Comparison of ENCODE assay signal across 21 cellular contexts in genomic region chr14:20686386-20687143, GRCh38. TPM values are rescaled to one million over a fixed set of nuclear protein-coding genes. Genes with fewer than 3 reads are reported as not detected.
DNase-seq lines count a peak whose midpoint lies in the region; ATAC-seq, FAIRE-seq and TF ChIP-seq lines count a peak whose summit lies in the region.
"Had no signal": no experiment of that assay in that cellular context is flagged by ENCODE, and none has a peak within 500 bp of the region (broad histone marks: within the 10 kb centered on the region; RNA-seq: fewer than 3 reads in every experiment).

No MANE protein-coding gene starts in this region.

- no TSS peak for BruUV-seq in K562 (replicated peaks; lab: Mats Ljungman, UMichigan)

- peaks cover 56% of the 10 kb centered on the region for H3F3A ChIP-seq in GM23248 (ENCODE audit: insufficient read depth)

- H3K9me3 ChIP-seq in GM23248 (ENCODE audit: low read depth): no peaks in the 10 kb centered on the region
- H3K9me3 ChIP-seq in K562 (replicated peaks; ENCODE audit: control insufficient read depth, insufficient read depth, low read depth, low read length): no peaks in the 10 kb centered on the region
- no peaks in the 10 kb centered on the region for H3K9me3 ChIP-seq in lower lobe of right lung
- H3K9me3 ChIP-seq in suprapubic skin: no peaks in the 10 kb centered on the region
- H3K9me3 ChIP-seq: BE2C, heart right ventricle had no signal

- POLR2A ChIA-PET in K562 (lab: Yijun Ruan, JAX): no interaction called here

- no peaks in the 10 kb centered on the region for H3K9me2 ChIP-seq in GM23248 (ENCODE audit: insufficient read depth)

- ATAC-seq in K562 (no peak), lower lobe of right lung (no peak)
- ATAC-seq: activated CD4-positive, alpha-beta T cell treated with anti-CD3 and anti-CD28 coated beads for 36 hours; activated T-cell treated with anti-CD3 and anti-CD28 coated beads, Interleukin-2, amount 50 U/mL, for 4 hours; heart right ventricle had no signal

- CTCF ChIA-PET in K562 (lab: Yijun Ruan, JAX; ENCODE audit: low intra/inter-chr PET ratio): no interaction called here

- 21 to 22% methylated on average over 7 of the region's 7 CpGs for WGBS in GM23248 (ENCODE audit: low coverage in 1 of 2, low lambda C conversion rate in 2 of 2, missing lambda C conversion rate in 2 of 2), 2 experiments
- 41% methylated on average over 7 of the region's 7 CpGs for WGBS in K562 (ENCODE audit: insufficient coverage, low coverage, missing lambda C conversion rate)
- 64% methylated on average over 7 of the region's 7 CpGs for WGBS in suprapubic skin

- H3K4me1 ChIP-seq in GM23248 (ENCODE audit: insufficient read depth) (peaks cover 21% of the 10 kb centered on the region; the same call in 1 of the 2 replicates), K562 (replicated peaks in 1 of 2; ENCODE audit: control insufficient read depth in 2 of 2, insufficient read depth in 2 of 2, low read length in 2 of 2) (peaks cover 3 to 13% of the 10 kb centered on the region in 2 experiments; a peak in 2 of 5 replicates), lower lobe of right lung (peaks cover 34% of the 10 kb centered on the region), suprapubic skin (peaks cover 46% of the 10 kb centered on the region)
- H3K4me1 ChIP-seq: BE2C had no signal

- H4K20me1 ChIP-seq in GM23248 (ENCODE audit: insufficient read depth) (no peaks in the 10 kb centered on the region), K562 (replicated peaks; ENCODE audit: control insufficient read depth, insufficient read depth, low read length) (peaks cover 6% of the 10 kb centered on the region; the same call in 1 of the 2 replicates)

- no peak for FAIRE-seq in K562 (lab: Jason Lieb, UNC)

- intact Hi-C loops in K562 (cut with micrococcal nuclease) (no loop called here), lower lobe of right lung (cut with DNase I) (no loop called here)

- H3K36me3 ChIP-seq in GM23248 (ENCODE audit: low read depth) (no peaks in the 10 kb centered on the region), K562 (ENCODE audit: control insufficient read depth, insufficient read depth, low read length) (no peaks in the 10 kb centered on the region), lower lobe of right lung (peaks cover 4% of the 10 kb centered on the region), suprapubic skin (no peaks in the 10 kb centered on the region)
- H3K36me3 ChIP-seq: BE2C, heart right ventricle had no signal

- H3K4me3 ChIP-seq in GM23248 (peak overlapping the region; percentile 95), K562 (no peak overlapping the region), lower lobe of right lung (peak overlapping the region; percentile 81), suprapubic skin (peak overlapping the region; percentile 71)

- TF ChIP-seq EP300 in K562 (IDR thresholded peaks at IDR 0.05; ENCODE audit: low read length) (no peak), suprapubic skin (IDR thresholded peaks at IDR 0.05) (no peak)

- no peak for TF ChIP-seq RAD21 in K562 (CRISPR knock-in tag; conservative IDR thresholded peaks at IDR 0.05 in 1 of 2, IDR thresholded peaks at IDR 0.05 in 1 of 2)

- H3K9ac ChIP-seq in GM23248 (peak overlapping the region; percentile 99), K562 (ENCODE audit: insufficient read depth in 1 of 2, low read depth in 2 of 2, low read length in 2 of 2) (no peak overlapping the region)

- TF ChIP-seq CTCF in K562 (IDR thresholded peaks at IDR 0.05 in 2 of 3, conservative IDR thresholded peaks at IDR 0.05 in 1 of 3; ENCODE audit: insufficient read depth in 2 of 3, low read depth in 1 of 3, low read length in 3 of 3) (no peak), lower lobe of right lung (IDR thresholded peaks at IDR 0.05) (no peak), suprapubic skin (IDR thresholded peaks at IDR 0.05) (no peak)

- H3K9me1 ChIP-seq in K562 (ENCODE audit: control insufficient read depth, insufficient read depth, low read length): no peaks in the 10 kb centered on the region

- H3K27ac ChIP-seq in GM23248: peak overlapping the region; percentile 100
- no peak overlapping the region for H3K27ac ChIP-seq in K562 (ENCODE audit: extremely low read depth, low read depth, low read length)
- peak overlapping the region; percentile 100 for H3K27ac ChIP-seq in lower lobe of right lung
- peak overlapping the region; percentile 58 for H3K27ac ChIP-seq in suprapubic skin
- H3K27ac ChIP-seq: HL-60 had no signal

- DNase-seq in GM23248 (no peak), K562 (ENCODE audit: extremely low read depth in 1 of 4, low spot score in 3 of 4) (no peak), lower lobe of right lung (no peak), suprapubic skin (ENCODE audit: low spot score in 2 of 2) (no peak), hippocampal formation (lab: John Stamatoyannopoulos, UW) (no peak), GM03348 (ENCODE audit: low spot score) (no peak), HCEC 1CT (no peak)
- no peak for DNase-seq in activated CD4-positive, alpha-beta T cell treated with anti-CD3 and anti-CD28 coated beads, Interleukin-2, amount 50 U/mL, for 48 hours
- DNase-seq: activated CD4-positive, alpha-beta T cell treated with anti-CD3 and anti-CD28 coated beads for 36 hours; activated T-cell treated with anti-CD3 and anti-CD28 coated beads, Interleukin-2, amount 50 U/mL, for 4 hours; BE2C; heart right ventricle; NCI-H187 treated with DMSO at 0.1 percent for 48 hours; NCI-H748 treated with DMSO at 0.1 percent for 48 hours; nephron progenitor cell; Right ventricle myocardium superior; stimulated activated naive CD4-positive, alpha-beta T cell had no signal

- H3K4me2 ChIP-seq in GM23248 (ENCODE audit: unreplicated experiment) (peak overlapping the region; percentile 99), K562 (ENCODE audit: insufficient read depth, low read length) (no peak overlapping the region)

- H3K79me2 ChIP-seq in GM23248 (ENCODE audit: insufficient read depth) (0 out of 2 replicates have a peak, but pooled peaks cover 13% of the 10 kb centered on the region), K562 (ENCODE audit: control insufficient read depth, insufficient read depth, low read length) (no peaks in the 10 kb centered on the region)

- H2AFZ ChIP-seq in GM23248: 0 out of 2 replicates have a peak overlapping the region, but pooled peaks have one; percentile 2
- peak overlapping the region; percentile 9; the same call in 1 of the 2 replicates for H2AFZ ChIP-seq in K562 (ENCODE audit: low read depth, low read length)

- H3K27me3 ChIP-seq in GM23248 (replicated peaks; ENCODE audit: insufficient read depth) (no peaks in the 10 kb centered on the region), K562 (ENCODE audit: control insufficient read depth in 2 of 2, insufficient read depth in 2 of 2, low read length in 2 of 2) (no peaks in the 10 kb centered on the region), lower lobe of right lung (ENCODE audit: low read depth) (no peaks in the 10 kb centered on the region), suprapubic skin (no peaks in the 10 kb centered on the region)
- H3K27me3 ChIP-seq: BE2C, heart right ventricle had no signal

- in situ Hi-C loops in GM23248 (cut with MboI): no loop called here
- in situ Hi-C loops in K562 (cut with MboI): no loop called here

- TF ChIP-seq POLR2A in K562 (conservative IDR thresholded peaks at IDR 0.05): no peak
- no peak for TF ChIP-seq POLR2A in suprapubic skin (IDR thresholded peaks at IDR 0.05)

RNA-seq across cellular contexts. Expression of gene ANG, which starts 2.0 kb away (rescaled TPM):
- 3.6 and 3.8 TPM in 2 replicates for total RNA-seq in GM23248 (2014; rRNA removed; shearing (Covaris generic))
- polyA plus RNA-seq in GM23248 (2016; fragmentation: Nextera tagmentation; extraction: Ambion mirVana) (11.9 and 12.2 TPM in 2 replicates), K562 (2011; rRNA removed) (0.12 and 0.22 TPM in 2 replicates), K562 (2014; fragmentation: Illumina TruSeq; extraction: Trizol) (0.26 TPM in 1 of 2 replicates, not detected in the other), K562 (2014; fragmentation: Nextera tagmentation; extraction: Ambion mirVana) (under 1 TPM; 0.21 to 0.34 TPM), K562 (2014; rRNA removed) (0.96 TPM in 1 of 2 replicates, not detected in the other)
- total RNA-seq in K562 (2011; cell fraction: chromatin; rRNA removed; ENCODE audit: low replicate concordance): not detected in 2 replicates
- total RNA-seq in K562 (2011; cell fraction: nucleolus; rRNA removed): not detected in 2 replicates
- not detected in 2 replicates for total RNA-seq in K562 (2011; cell fraction: nucleoplasm; rRNA removed)
- total RNA-seq in K562 (2014; rRNA removed) (0.73 TPM in 1 of 2 replicates, not detected in the other), K562 (2014; rRNA removed; fragmentation: Illumina TruSeq; extraction: Trizol) (not detected in 2 replicates), K562 (2015; rRNA removed; fragmentation: Illumina TruSeq; extraction: Trizol) (not detected in 2 replicates), K562 (2021) (0.42 and 0.44 TPM in 2 replicates), lower lobe of right lung (29.3 TPM), suprapubic skin (10 to 100 TPM; 19.3 to 46.9 (median 27.1) TPM)
- polyA plus RNA-seq in K562 (2011; cell fraction: cytosol; rRNA removed): 0.18 and 0.42 TPM in 2 replicates
- not detected in 2 replicates for polyA plus RNA-seq in K562 (2011; cell fraction: nucleus; rRNA removed)
- polyA plus RNA-seq in K562 (2012): 0.27 and 0.37 TPM in 2 replicates
- polyA minus RNA-seq in K562 (2011; rRNA and poly(A)+ RNA removed): not detected in 2 replicates
- not detected in 2 replicates for polyA minus RNA-seq in K562 (2011; cell fraction: cytosol; rRNA and poly(A)+ RNA removed)
- not detected in 2 replicates for polyA minus RNA-seq in K562 (2011; cell fraction: nucleus; rRNA and poly(A)+ RNA removed)

RNA-seq across cellular contexts. Expression of gene RNASE4, which starts 2.2 kb away (rescaled TPM):
- total RNA-seq in GM23248 (2014; rRNA removed; shearing (Covaris generic)): 21.6 and 35.9 TPM in 2 replicates
- polyA plus RNA-seq in GM23248 (2016; fragmentation: Nextera tagmentation; extraction: Ambion mirVana) (24.4 and 37.9 TPM in 2 replicates), K562 (2011; rRNA removed) (0.10 and 0.53 TPM in 2 replicates), K562 (2014; fragmentation: Illumina TruSeq; extraction: Trizol) (0.09 TPM in 1 of 2 replicates, not detected in the other), K562 (2014; fragmentation: Nextera tagmentation; extraction: Ambion mirVana) (under 1 TPM; 0.13 to 0.14 TPM), K562 (2014; rRNA removed) (not detected in 2 replicates)
- not detected in 2 replicates for total RNA-seq in K562 (2011; cell fraction: chromatin; rRNA removed; ENCODE audit: low replicate concordance)
- total RNA-seq in K562 (2011; cell fraction: nucleolus; rRNA removed): 0.13 TPM in 1 of 2 replicates, not detected in the other
- total RNA-seq in K562 (2011; cell fraction: nucleoplasm; rRNA removed): 0.38 TPM in 1 of 2 replicates, not detected in the other
- total RNA-seq in K562 (2014; rRNA removed) (0.09 and 0.12 TPM in 2 replicates), K562 (2014; rRNA removed; fragmentation: Illumina TruSeq; extraction: Trizol) (0.22 TPM in 1 of 2 replicates, not detected in the other), K562 (2015; rRNA removed; fragmentation: Illumina TruSeq; extraction: Trizol) (not detected in 2 replicates), K562 (2021) (0.22 and 0.29 TPM in 2 replicates), lower lobe of right lung (41.0 TPM), suprapubic skin (10 to 100 TPM; 43.9 to 84.2 (median 66.2) TPM)
- polyA plus RNA-seq in K562 (2011; cell fraction: cytosol; rRNA removed): 0.12 and 0.46 TPM in 2 replicates
- 0.11 and 0.18 TPM in 2 replicates for polyA plus RNA-seq in K562 (2011; cell fraction: nucleus; rRNA removed)
- polyA plus RNA-seq in K562 (2012): 0.14 and 0.64 TPM in 2 replicates
- 0.39 TPM in 1 of 2 replicates, not detected in the other for polyA minus RNA-seq in K562 (2011; rRNA and poly(A)+ RNA removed)
- not detected in 2 replicates for polyA minus RNA-seq in K562 (2011; cell fraction: cytosol; rRNA and poly(A)+ RNA removed)
- not detected in 2 replicates for polyA minus RNA-seq in K562 (2011; cell fraction: nucleus; rRNA and poly(A)+ RNA removed)

RNA-seq across cellular contexts. Expression of gene OR6S1, which starts 45.1 kb away (rescaled TPM):
- total RNA-seq in GM23248 (2014; rRNA removed; shearing (Covaris generic)): not detected in 2 replicates
- not detected in 2 replicates for polyA plus RNA-seq in GM23248 (2016; fragmentation: Nextera tagmentation; extraction: Ambion mirVana)
- total RNA-seq in K562 (2011; cell fraction: chromatin; rRNA removed; ENCODE audit: low replicate concordance): not detected in 2 replicates
- total RNA-seq in K562 (2011; cell fraction: nucleolus; rRNA removed): not detected in 2 replicates
- not detected in 2 replicates for total RNA-seq in K562 (2011; cell fraction: nucleoplasm; rRNA removed)
- total RNA-seq in K562 (2014; rRNA removed): not detected in 2 replicates
- total RNA-seq in K562 (2014; rRNA removed; fragmentation: Illumina TruSeq; extraction: Trizol): not detected in 2 replicates
- not detected in 2 replicates for total RNA-seq in K562 (2015; rRNA removed; fragmentation: Illumina TruSeq; extraction: Trizol)
- not detected in 2 replicates for total RNA-seq in K562 (2021)
- not detected in 2 replicates for polyA plus RNA-seq in K562 (2011; rRNA removed)
- not detected in 2 replicates for polyA plus RNA-seq in K562 (2011; cell fraction: cytosol; rRNA removed)
- polyA plus RNA-seq in K562 (2011; cell fraction: nucleus; rRNA removed): not detected in 2 replicates
- polyA plus RNA-seq in K562 (2012): not detected in 2 replicates
- not detected in 2 replicates for polyA plus RNA-seq in K562 (2014; fragmentation: Illumina TruSeq; extraction: Trizol)
- not detected for polyA plus RNA-seq in K562 (2014; fragmentation: Nextera tagmentation; extraction: Ambion mirVana)
- not detected in 2 replicates for polyA plus RNA-seq in K562 (2014; rRNA removed)
- polyA minus RNA-seq in K562 (2011; rRNA and poly(A)+ RNA removed): not detected in 2 replicates
- polyA minus RNA-seq in K562 (2011; cell fraction: cytosol; rRNA and poly(A)+ RNA removed): not detected in 2 replicates
- not detected in 2 replicates for polyA minus RNA-seq in K562 (2011; cell fraction: nucleus; rRNA and poly(A)+ RNA removed)
- not detected for total RNA-seq in lower lobe of right lung
- not detected for total RNA-seq in suprapubic skin
- total RNA-seq: activated CD4-positive, alpha-beta T cell treated with anti-CD3 and anti-CD28 coated beads for 36 hours; activated T-cell treated with anti-CD3 and anti-CD28 coated beads, Interleukin-2, amount 50 U/mL, for 4 hours; cerebellum; epithelial cell of proximal tubule; heart right ventricle; Right ventricle myocardium superior had no signal
- polyA plus RNA-seq: adipose tissue, heart right ventricle had no signal

RNA-seq across cellular contexts. Expression of gene EDDM3A, which starts 59.1 kb away (rescaled TPM):
- total RNA-seq in GM23248 (2014; rRNA removed; shearing (Covaris generic)): not detected in 2 replicates
- not detected in 2 replicates for polyA plus RNA-seq in GM23248 (2016; fragmentation: Nextera tagmentation; extraction: Ambion mirVana)
- not detected in 2 replicates for total RNA-seq in K562 (2011; cell fraction: chromatin; rRNA removed; ENCODE audit: low replicate concordance)
- not detected in 2 replicates for total RNA-seq in K562 (2011; cell fraction: nucleolus; rRNA removed)
- not detected in 2 replicates for total RNA-seq in K562 (2011; cell fraction: nucleoplasm; rRNA removed)
- not detected in 2 replicates for total RNA-seq in K562 (2014; rRNA removed)
- total RNA-seq in K562 (2014; rRNA removed; fragmentation: Illumina TruSeq; extraction: Trizol): not detected in 2 replicates
- not detected in 2 replicates for total RNA-seq in K562 (2015; rRNA removed; fragmentation: Illumina TruSeq; extraction: Trizol)
- total RNA-seq in K562 (2021): not detected in 2 replicates
- not detected in 2 replicates for polyA plus RNA-seq in K562 (2011; rRNA removed)
- polyA plus RNA-seq in K562 (2011; cell fraction: cytosol; rRNA removed): not detected in 2 replicates
- polyA plus RNA-seq in K562 (2011; cell fraction: nucleus; rRNA removed): not detected in 2 replicates
- not detected in 2 replicates for polyA plus RNA-seq in K562 (2012)
- not detected in 2 replicates for polyA plus RNA-seq in K562 (2014; fragmentation: Illumina TruSeq; extraction: Trizol)
- polyA plus RNA-seq in K562 (2014; fragmentation: Nextera tagmentation; extraction: Ambion mirVana): not detected
- not detected in 2 replicates for polyA plus RNA-seq in K562 (2014; rRNA removed)
- not detected in 2 replicates for polyA minus RNA-seq in K562 (2011; rRNA and poly(A)+ RNA removed)
- polyA minus RNA-seq in K562 (2011; cell fraction: cytosol; rRNA and poly(A)+ RNA removed): not detected in 2 replicates
- polyA minus RNA-seq in K562 (2011; cell fraction: nucleus; rRNA and poly(A)+ RNA removed): not detected in 2 replicates
- not detected for total RNA-seq in lower lobe of right lung
- total RNA-seq in suprapubic skin: not detected
- total RNA-seq: activated CD4-positive, alpha-beta T cell treated with anti-CD3 and anti-CD28 coated beads for 36 hours; activated T-cell treated with anti-CD3 and anti-CD28 coated beads, Interleukin-2, amount 50 U/mL, for 4 hours; cerebellum; epithelial cell of proximal tubule; heart right ventricle; Right ventricle myocardium superior had no signal
- polyA plus RNA-seq: adipose tissue, heart right ventricle had no signal

Comparison
In these comparisons a context has a peak if more than half of its experiments do, and no peak if none do; other contexts are left out.
1. RNA of gene RNASE4, which starts 2.2 kb away (total RNA-seq): 43.9 to 84.2 TPM in suprapubic skin, 41.0 TPM in lower lobe of right lung (single experiment) and 21.6 to 35.9 TPM in GM23248; 0.09 to 0.38 TPM in K562; every median in the first group is over 10 times any median in the second.